Comparison of ENCODE assay signal across 8 cellular contexts in genomic region chr4:113978561-113979156, GRCh38. TPM values are rescaled to one million over a fixed set of nuclear protein-coding genes. Genes with fewer than 3 reads are reported as not detected.
DNase-seq lines count a peak whose midpoint lies in the region; ATAC-seq and TF ChIP-seq lines count a peak whose summit lies in the region.

No MANE protein-coding gene starts in this region.

- POLR2A ChIA-PET in activated CD8-positive, alpha-beta T cell treated with anti-CD3 and anti-CD28 coated beads for 36 hours (lab: Charles Lee): no interaction called here

- H3K36me3 Mint-ChIP-seq in activated CD8-positive, alpha-beta T cell treated with anti-CD3 and anti-CD28 coated beads for 36 hours (ENCODE audit: low read depth): no peaks in the 10 kb centered on the region

- H3K27ac Mint-ChIP-seq in activated CD8-positive, alpha-beta T cell treated with anti-CD3 and anti-CD28 coated beads for 36 hours: no peak overlapping the region

- CTCF ChIA-PET in activated CD8-positive, alpha-beta T cell treated with anti-CD3 and anti-CD28 coated beads for 36 hours (lab: Charles Lee): interaction anchor here (1.4 kb wide), 1 partner anchor 26 kb away, joined by 3 read pairs; no protein-coding TSS in a partner anchor

- H3K4me1 Mint-ChIP-seq in activated CD8-positive, alpha-beta T cell treated with anti-CD3 and anti-CD28 coated beads for 36 hours (ENCODE audit: low read depth): peaks cover 13% of the 10 kb centered on the region

- H3K27me3 Mint-ChIP-seq in activated CD8-positive, alpha-beta T cell treated with anti-CD3 and anti-CD28 coated beads for 36 hours: peaks cover 51% of the 10 kb centered on the region

- peaks cover 6% of the 10 kb centered on the region for H3K9me3 Mint-ChIP-seq in activated CD8-positive, alpha-beta T cell treated with anti-CD3 and anti-CD28 coated beads for 36 hours

- H3K4me3 ChIP-seq in GM08714 (ENCODE audit: low read length): peak overlapping the region; percentile 67; the same call in 1 of the 2 replicates
- peak overlapping the region in 9 of 10 donors; percentile 53 to 72 (median 65) for H3K4me3 ChIP-seq in heart right ventricle
- H3K4me3 ChIP-seq in retinal pigment epithelial cell (ENCODE audit: low read length): peak overlapping the region; percentile 78

- DNase-seq in activated CD8-positive, alpha-beta T cell treated with anti-CD3 and anti-CD28 coated beads for 36 hours: no peak
- no peak for DNase-seq in heart right ventricle
- no peak for DNase-seq in retinal pigment epithelial cell (ENCODE audit: low read depth)
- no peak for DNase-seq in stimulated activated naive CD4-positive, alpha-beta T cell treated with Interleukin-2 at 50 U/mL for 16 hours (lab: John Stamatoyannopoulos, UW)
- DNase-seq in stimulated activated CD4-positive, alpha-beta T cell treated with anti-CD3 and anti-CD28 coated beads, Interleukin-2, amount 100 ng/mL, for 24 hours: no peak
- no peak for DNase-seq in OCI-M2 (lab: John Stamatoyannopoulos, UW; ENCODE audit: unreplicated experiment)

- ATAC-seq in activated CD8-positive, alpha-beta T cell treated with anti-CD3 and anti-CD28 coated beads for 36 hours: no peak
- peak; percentile 19 to 65 (median 40) for ATAC-seq in heart right ventricle
- no peak for ATAC-seq in GM18498 (IDR thresholded peaks at IDR 0.05; ENCODE audit: unreplicated experiment)

- peak overlapping the region; percentile 71 for H3K4me3 Mint-ChIP-seq in activated CD8-positive, alpha-beta T cell treated with anti-CD3 and anti-CD28 coated beads for 36 hours

- peak overlapping the region in 7 of 10 donors; percentile 70 to 86 (median 79) for H3K27ac ChIP-seq in heart right ventricle

- peaks cover 0 to 14% (median 0%) of the 10 kb centered on the region in 11 donors for H3K9me3 ChIP-seq in heart right ventricle

- H3K27me3 ChIP-seq in heart right ventricle: peaks cover 0 to 49% (median 17%) of the 10 kb centered on the region in 7 donors

- H3K4me1 ChIP-seq in heart right ventricle: peaks cover 0 to 16% (median 6%) of the 10 kb centered on the region in 9 donors

- 35 to 42% methylated on average over 18 of the region's 18 CpGs for WGBS in heart right ventricle, 2 donors

- TF ChIP-seq CTCF in activated CD8-positive, alpha-beta T cell treated with anti-CD3 and anti-CD28 coated beads for 36 hours (IDR thresholded peaks at IDR 0.05): no peak
- no peak for TF ChIP-seq CTCF in heart right ventricle (IDR thresholded peaks at IDR 0.05)
- TF ChIP-seq CTCF in retinal pigment epithelial cell (conservative IDR thresholded peaks at IDR 0.05; ENCODE audit: low read depth, low read length): no peak

- no peaks in the 10 kb centered on the region for H3K36me3 ChIP-seq in heart right ventricle

- intact Hi-C loops in activated CD8-positive, alpha-beta T cell treated with anti-CD3 and anti-CD28 coated beads for 36 hours (cut with micrococcal nuclease): no loop called here
- intact Hi-C loops in heart right ventricle (cut with DNase I): no loop called here

RNA-seq across cellular contexts. Expression of gene ARSJ, which starts 0.8 kb away (rescaled TPM):
- not detected for total RNA-seq in activated CD8-positive, alpha-beta T cell treated with anti-CD3 and anti-CD28 coated beads for 36 hours
- 1 to 10 TPM in 6 of 10 donors, under 1 TPM in 4; 0.59 to 6.6 (median 1.4) TPM for total RNA-seq in heart right ventricle
- under 1 TPM; 0.44 to 0.52 TPM for polyA plus RNA-seq in heart right ventricle

Comparison
In these comparisons a context has a peak if more than half of its experiments do, and no peak if none do; other contexts are left out.
1. ATAC-seq: peak in heart right ventricle (8 of 8); none in activated CD8-positive, alpha-beta T cell treated with anti-CD3 and anti-CD28 coated beads for 36 hours (single experiment) and GM18498 (single experiment).
2. Peak in every context shown above with its lines, with median percentiles within 50 percentile points of each other: H3K4me3 ChIP-seq.